In the genomic region with DNA sequence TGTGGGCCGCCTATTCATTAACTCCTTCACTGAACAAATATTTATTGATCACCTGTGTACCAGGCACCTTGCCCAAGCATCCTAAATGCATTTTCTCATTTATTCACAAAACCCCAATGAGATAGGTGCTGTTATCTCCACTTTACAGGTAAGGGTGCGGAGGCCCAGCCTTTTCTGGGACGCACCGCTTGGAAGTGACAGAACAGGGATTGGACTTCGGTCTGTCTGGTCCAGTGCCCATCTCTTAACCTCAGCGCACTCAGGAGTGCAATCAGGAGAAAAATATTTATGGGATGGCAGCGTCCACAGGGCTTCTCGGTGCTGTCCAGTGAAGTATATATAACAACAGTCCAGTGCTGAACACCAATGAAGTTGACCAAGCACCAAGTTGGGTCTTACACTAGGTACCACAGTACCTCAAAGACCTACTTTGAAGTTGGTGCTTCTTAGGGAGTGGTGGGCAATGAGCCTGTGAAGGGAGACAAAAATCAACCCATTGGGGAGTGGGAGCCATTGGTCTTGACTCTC, we compare ENCODE assay signal across 8 cellular contexts. TPM values are rescaled to one million over a fixed set of nuclear protein-coding genes. Genes with fewer than 3 reads are reported as not detected.
DNase-seq lines count a peak whose midpoint lies in the region; ATAC-seq and TF ChIP-seq lines count a peak whose summit lies in the region.

No MANE protein-coding gene starts in this region.

- peaks cover 16% of the 10 kb centered on the region for H3K4me1 ChIP-seq in HUES64 (ENCODE audit: insufficient read depth, low read length)

- 85% methylated on average over 8 of the region's 8 CpGs for WGBS in HUES64

- no peak for TF ChIP-seq CTCF in kidney epithelial cell (IDR thresholded peaks at IDR 0.05; ENCODE audit: insufficient read depth, low read length, poor library complexity, severe bottlenecking)

- no peaks in the 10 kb centered on the region for H3K36me3 Mint-ChIP-seq in activated naive CD8-positive, alpha-beta T cell treated with anti-CD3 and anti-CD28 coated beads, Interleukin-2, amount 10 ng/mL, durations not matched to agents 7 days and 5 days

- no peak overlapping the region for H3K27ac Mint-ChIP-seq in activated naive CD8-positive, alpha-beta T cell treated with anti-CD3 and anti-CD28 coated beads, Interleukin-2, amount 10 ng/mL, durations not matched to agents 7 days and 5 days
- H3K27ac Mint-ChIP-seq in stimulated activated naive CD8-positive, alpha-beta T cell treated with anti-CD3 and anti-CD28 coated beads, Interleukin-15, amount 100 ng/mL, for 72 hours = no peak overlapping the region

- no peak for ATAC-seq in activated naive CD8-positive, alpha-beta T cell treated with anti-CD3 and anti-CD28 coated beads, Interleukin-2, amount 10 ng/mL, durations not matched to agents 7 days and 5 days (ENCODE audit: low read depth)
- no peak for ATAC-seq in stimulated activated naive CD8-positive, alpha-beta T cell treated with anti-CD3 and anti-CD28 coated beads, Interleukin-15, amount 100 ng/mL, for 72 hours
- no peak for ATAC-seq in GM19463 (IDR thresholded peaks at IDR 0.05; ENCODE audit: unreplicated experiment)

- no peaks in the 10 kb centered on the region for H3K9me3 Mint-ChIP-seq in activated naive CD8-positive, alpha-beta T cell treated with anti-CD3 and anti-CD28 coated beads, Interleukin-2, amount 10 ng/mL, durations not matched to agents 7 days and 5 days
- H3K9me3 Mint-ChIP-seq in stimulated activated naive CD8-positive, alpha-beta T cell treated with anti-CD3 and anti-CD28 coated beads, Interleukin-15, amount 100 ng/mL, for 72 hours = no peaks in the 10 kb centered on the region

- H3K9ac ChIP-seq in HUES64 (ENCODE audit: low read depth, low read length) = peak overlapping the region; percentile 74

- H3K27me3 Mint-ChIP-seq in activated naive CD8-positive, alpha-beta T cell treated with anti-CD3 and anti-CD28 coated beads, Interleukin-2, amount 10 ng/mL, durations not matched to agents 7 days and 5 days = peaks cover 16% of the 10 kb centered on the region
- H3K27me3 Mint-ChIP-seq in stimulated activated naive CD8-positive, alpha-beta T cell treated with anti-CD3 and anti-CD28 coated beads, Interleukin-15, amount 100 ng/mL, for 72 hours = no peaks in the 10 kb centered on the region

- peaks cover 6% of the 10 kb centered on the region for H3K4me1 Mint-ChIP-seq in activated naive CD8-positive, alpha-beta T cell treated with anti-CD3 and anti-CD28 coated beads, Interleukin-2, amount 10 ng/mL, durations not matched to agents 7 days and 5 days
- no peaks in the 10 kb centered on the region for H3K4me1 Mint-ChIP-seq in stimulated activated naive CD8-positive, alpha-beta T cell treated with anti-CD3 and anti-CD28 coated beads, Interleukin-15, amount 100 ng/mL, for 72 hours

- no peak overlapping the region for H3K27ac ChIP-seq in HUES64 (ENCODE audit: low read depth, low read length)

- DNase-seq in activated naive CD8-positive, alpha-beta T cell treated with anti-CD3 and anti-CD28 coated beads, Interleukin-2, amount 10 ng/mL, durations not matched to agents 7 days and 5 days = no peak
- DNase-seq in kidney epithelial cell (ENCODE audit: low read depth) (no peak), superior temporal gyrus (ENCODE audit: extremely low spot score) (no peak), NCI-H2196 treated with DMSO at 0.1 percent for 48 hours (lab: John Stamatoyannopoulos, UW; ENCODE audit: unreplicated experiment) (no peak), NCI-H1092 treated with DMSO at 0.1 percent for 48 hours (lab: John Stamatoyannopoulos, UW) (no peak)
- DNase-seq in stimulated activated naive CD8-positive, alpha-beta T cell treated with anti-CD3 and anti-CD28 coated beads, Interleukin-15, amount 100 ng/mL, for 72 hours = no peak

- POLR2A ChIA-PET in activated naive CD8-positive, alpha-beta T cell treated with anti-CD3 and anti-CD28 coated beads, Interleukin-2, amount 10 ng/mL, durations not matched to agents 7 days and 5 days (lab: Charles Lee) = interaction anchor here (1.3 kb wide), 1 partner anchor 22 kb away, joined by 3 read pairs; no protein-coding TSS in a partner anchor

- H3K9me3 ChIP-seq in HUES64 (ENCODE audit: insufficient read depth, low read depth, low read length) = no peaks in the 10 kb centered on the region

- H3K27me3 ChIP-seq in HUES64 (ENCODE audit: insufficient read depth, low read length) (no peaks in the 10 kb centered on the region), kidney epithelial cell (ENCODE audit: control insufficient read depth, insufficient read depth, low read length) (no peaks in the 10 kb centered on the region)

- no peaks in the 10 kb centered on the region for H3K36me3 ChIP-seq in HUES64 (ENCODE audit: insufficient read depth, low read length)
- no peaks in the 10 kb centered on the region for H3K36me3 ChIP-seq in kidney epithelial cell (ENCODE audit: control insufficient read depth, insufficient read depth, low read length)

- H3K4me3 Mint-ChIP-seq in activated naive CD8-positive, alpha-beta T cell treated with anti-CD3 and anti-CD28 coated beads, Interleukin-2, amount 10 ng/mL, durations not matched to agents 7 days and 5 days = peak overlapping the region; percentile 89
- H3K4me3 Mint-ChIP-seq in stimulated activated naive CD8-positive, alpha-beta T cell treated with anti-CD3 and anti-CD28 coated beads, Interleukin-15, amount 100 ng/mL, for 72 hours = peak overlapping the region; percentile 85 to 90

- peak overlapping the region; percentile 93 for H3K4me3 ChIP-seq in HUES64 (ENCODE audit: low read length)
- peak overlapping the region; percentile 55 for H3K4me3 ChIP-seq in kidney epithelial cell (ENCODE audit: low read depth, low read length)

RNA-seq across cellular contexts. Expression of gene GARNL3, which starts 18.9 kb away (rescaled TPM):
- 3.5 TPM for polyA plus RNA-seq in HUES64 (2013, experiment 1 of 2)
- 3.9 TPM for polyA plus RNA-seq in HUES64 (2013, experiment 2 of 2)
- total RNA-seq in activated naive CD8-positive, alpha-beta T cell treated with anti-CD3 and anti-CD28 coated beads, Interleukin-2, amount 10 ng/mL, durations not matched to agents 7 days and 5 days = 1 to 10 TPM; 3.1 to 3.4 TPM
- 2.7 and 5.3 TPM in 2 replicates for total RNA-seq in kidney epithelial cell
